ENCODE assay signal across 10 cellular contexts in the genomic region with DNA sequence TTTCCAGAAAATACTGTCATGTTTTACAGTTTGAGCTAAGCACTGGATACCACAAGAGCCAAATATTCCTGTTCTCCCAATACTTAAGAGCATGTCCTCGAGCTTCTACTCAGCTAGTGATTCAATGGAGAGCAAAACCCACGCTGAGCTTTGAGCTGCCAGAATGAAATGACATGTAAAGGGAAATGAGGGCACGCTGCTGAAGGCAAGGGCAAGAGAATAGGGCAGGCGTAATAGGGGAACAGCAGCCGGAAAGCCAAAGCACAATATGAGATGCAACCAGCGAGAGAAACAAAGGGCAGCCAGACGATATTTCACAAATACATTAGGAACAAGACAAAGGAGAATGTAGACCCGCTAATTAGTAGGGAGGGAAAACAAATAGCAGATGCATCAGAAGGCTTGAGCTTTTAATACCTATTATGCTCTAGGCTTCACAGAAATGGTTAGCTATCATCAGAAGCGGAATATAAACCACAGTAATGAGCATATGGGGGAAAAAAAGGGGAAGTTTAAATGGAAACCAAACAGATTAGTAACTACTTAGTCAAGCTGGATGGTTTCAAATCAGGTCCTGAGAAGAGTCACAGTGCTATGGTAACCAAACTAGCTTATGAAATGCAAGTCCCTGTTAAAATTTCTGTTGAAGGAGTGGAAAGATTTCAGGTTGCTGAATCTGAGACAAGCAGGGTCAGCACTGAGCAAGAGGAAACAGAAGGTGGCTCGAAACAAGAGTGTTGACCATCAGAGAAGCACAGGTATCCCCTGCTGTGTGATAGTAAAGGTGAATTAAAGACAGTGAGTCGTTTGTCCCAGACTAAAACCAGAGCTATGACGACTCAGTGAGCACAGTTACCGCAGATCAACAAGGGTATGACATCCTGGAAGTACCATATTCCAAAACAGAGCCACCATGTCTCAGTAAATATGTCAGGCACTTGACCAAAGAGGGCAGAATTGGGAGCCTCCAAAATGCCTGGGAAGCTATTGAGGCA.
DNase-seq lines count a peak whose midpoint lies in the region; ATAC-seq and TF ChIP-seq lines count a peak whose summit lies in the region.
"Had no signal": no experiment of that assay in that cellular context is flagged by ENCODE, and none has a peak within 500 bp of the region (broad histone marks: within the 10 kb centered on the region; RNA-seq: fewer than 3 reads in every experiment).

No MANE protein-coding gene starts in this region.

- peak; percentile 97 for ATAC-seq in HG02938 (IDR thresholded peaks at IDR 0.05; ENCODE audit: unreplicated experiment)

- TF ChIP-seq CTCF in right atrium auricular region (IDR thresholded peaks at IDR 0.05) (no peak), progenitor cell of endocrine pancreas (IDR thresholded peaks at IDR 0.05; ENCODE audit: unreplicated experiment) (no peak), ascending aorta (IDR thresholded peaks at IDR 0.05) (no peak), adrenal gland (IDR thresholded peaks at IDR 0.05) (no peak)

- H3K9me3 ChIP-seq in right atrium auricular region (no peaks in the 10 kb centered on the region), ascending aorta (no peaks in the 10 kb centered on the region), adrenal gland (replicated peaks in 1 of 3) (no peaks in the 10 kb centered on the region)
- H3K9me3 ChIP-seq: BLaER1 had no signal

- H3K4me1 ChIP-seq in right atrium auricular region (peaks cover 0 to 7% of the 10 kb centered on the region in 2 donors), ascending aorta (peaks cover 0 to 7% of the 10 kb centered on the region in 2 donors), adrenal gland (replicated peaks in 1 of 2) (peaks cover 0 to 3% of the 10 kb centered on the region in 2 donors)
- H3K4me1 ChIP-seq: BLaER1, SJSA1 had no signal

- H3K27me3 ChIP-seq in right atrium auricular region (no peaks in the 10 kb centered on the region), ascending aorta (no peaks in the 10 kb centered on the region), adrenal gland (no peaks in the 10 kb centered on the region)
- H3K27me3 ChIP-seq: BLaER1, SJSA1 had no signal

- H3K36me3 Mint-ChIP-seq in progenitor cell of endocrine pancreas (ENCODE audit: insufficient read depth), result no peaks in the 10 kb centered on the region

- H3K27me3 Mint-ChIP-seq in progenitor cell of endocrine pancreas, result peaks cover 7% of the 10 kb centered on the region

- no peak overlapping the region for H3K27ac Mint-ChIP-seq in progenitor cell of endocrine pancreas

- DNase-seq in right atrium auricular region (ENCODE audit: low spot score) (peak; percentile 18), cardiac septum (ENCODE audit: low spot score) (no peak), NCI-H2081 treated with DMSO at 0.1 percent for 48 hours (lab: John Stamatoyannopoulos, UW) (peak; percentile 42), progenitor cell of endocrine pancreas (ENCODE audit: low spot score, unreplicated experiment) (no peak), ascending aorta (ENCODE audit: low spot score in 2 of 2) (no peak), NCI-H2196 treated with DMSO at 0.1 percent for 48 hours (lab: John Stamatoyannopoulos, UW; ENCODE audit: unreplicated experiment) (no peak), adrenal gland (no peak)

- no peaks in the 10 kb centered on the region for H3K9me3 Mint-ChIP-seq in progenitor cell of endocrine pancreas (ENCODE audit: low read depth)

- 74 to 78% (median 76%) methylated on average over 13 of the region's 13 CpGs for WGBS in adrenal gland, 4 donors

- H3K4me3 ChIP-seq in right atrium auricular region, result no peak overlapping the region
- no peak overlapping the region for H3K4me3 ChIP-seq in ascending aorta
- H3K4me3 ChIP-seq in adrenal gland, result no peak overlapping the region
- H3K4me3 ChIP-seq: BLaER1, SJSA1 had no signal

- H3K4me3 Mint-ChIP-seq in progenitor cell of endocrine pancreas (ENCODE audit: low read depth), result no peak overlapping the region

- no peak for TF ChIP-seq POLR2A in adrenal gland (IDR thresholded peaks at IDR 0.05)

- intact Hi-C loops in cardiac septum (cut with DNase I), result no loop called here
- intact Hi-C loops in ascending aorta (cut with DNase I), result no loop called here
- intact Hi-C loops in adrenal gland (cut with DNase I), result no loop called here

- H3K36me3 ChIP-seq in right atrium auricular region, result no peaks in the 10 kb centered on the region
- H3K36me3 ChIP-seq in ascending aorta, result no peaks in the 10 kb centered on the region
- no peaks in the 10 kb centered on the region for H3K36me3 ChIP-seq in adrenal gland (replicated peaks in 1 of 2)
- H3K36me3 ChIP-seq: BLaER1, SJSA1 had no signal

- no peaks in the 10 kb centered on the region for H3K4me1 Mint-ChIP-seq in progenitor cell of endocrine pancreas (ENCODE audit: low read depth)

- H3K27ac ChIP-seq in right atrium auricular region (no peak overlapping the region), ascending aorta (no peak overlapping the region), adrenal gland (no peak overlapping the region)
- H3K27ac ChIP-seq: BLaER1, SJSA1 had no signal

Comparison
In these comparisons a context has a peak if more than half of its experiments do, and no peak if none do; other contexts are left out.
1. DNase-seq: peak in right atrium auricular region (single experiment) and NCI-H2081 treated with DMSO at 0.1 percent for 48 hours (single experiment); none in cardiac septum (single experiment), progenitor cell of endocrine pancreas (single experiment), ascending aorta (0 of 2), NCI-H2196 treated with DMSO at 0.1 percent for 48 hours (single experiment) and adrenal gland (0 of 7).